In genomic region chr4:83284161-83285021, GRCh38 we compare ENCODE assay signal across 8 cellular contexts. TPM values are rescaled to one million over a fixed set of nuclear protein-coding genes. Genes with fewer than 3 reads are reported as not detected.
DNase-seq lines count a peak whose midpoint lies in the region; ATAC-seq and TF ChIP-seq lines count a peak whose summit lies in the region.

A gene with protein sequence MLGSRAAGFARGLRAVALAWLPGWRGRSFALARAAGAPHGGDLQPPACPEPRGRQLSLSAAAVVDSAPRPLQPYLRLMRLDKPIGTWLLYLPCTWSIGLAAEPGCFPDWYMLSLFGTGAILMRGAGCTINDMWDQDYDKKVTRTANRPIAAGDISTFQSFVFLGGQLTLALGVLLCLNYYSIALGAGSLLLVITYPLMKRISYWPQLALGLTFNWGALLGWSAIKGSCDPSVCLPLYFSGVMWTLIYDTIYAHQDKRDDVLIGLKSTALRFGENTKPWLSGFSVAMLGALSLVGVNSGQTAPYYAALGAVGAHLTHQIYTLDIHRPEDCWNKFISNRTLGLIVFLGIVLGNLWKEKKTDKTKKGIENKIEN (minus strand): TSS chr4:83284798. CDS start chr4:83284764, 34 bp downstream.

- peak within 1 kb of the TSS; percentile 99 for H3K27ac Mint-ChIP-seq in activated B cell treated with CpG ODN at 0.5 μM for 24 hours

- TF ChIP-seq CTCF in activated B cell treated with CpG ODN at 0.5 μM for 24 hours (IDR thresholded peaks at IDR 0.05): no peak

- H3K36me3 Mint-ChIP-seq in activated B cell treated with CpG ODN at 0.5 μM for 24 hours (ENCODE audit: low read depth): peaks cover 8% of the 10 kb centered on the region

- CTCF ChIA-PET in activated B cell treated with CpG ODN at 0.5 μM for 24 hours (lab: Charles Lee): interaction anchor here (0.6 to 5.5 kb wide), 19 partner anchors 8 to 275 kb away, joined by 3 to 66 read pairs (median 3); partner anchors contain the start of gene LIN54

- intact Hi-C loops in activated B cell treated with CpG ODN at 0.5 μM for 24 hours (cut with micrococcal nuclease): loop anchor here (1.0 to 5.0 kb wide), 12 partner anchors 50 to 912 kb away; partner anchors contain the start of genes COPS4, ENOPH1, HELQ and HNRNPD

- peaks cover 35% of the 10 kb centered on the region for H3K4me1 Mint-ChIP-seq in activated B cell treated with CpG ODN at 0.5 μM for 24 hours

- POLR2A ChIA-PET in activated B cell treated with CpG ODN at 0.5 μM for 24 hours (lab: Charles Lee): interaction anchor here (0.5 to 4.3 kb wide), 38 partner anchors 9 to 910 kb away, joined by 3 to 38 read pairs (median 5); partner anchors contain the start of genes COPS4, HELQ, HNRNPD and LIN54

- peak within 1 kb of the TSS; percentile 93 for H3K27ac ChIP-seq in caudate nucleus (ENCODE audit: low read depth, low read length)

- peak; percentile 98 for DNase-seq in AG08395 (ENCODE audit: low spot score)
- DNase-seq in NCI-H2227 (lab: John Stamatoyannopoulos, UW; ENCODE audit: unreplicated experiment): peak; percentile 91
- DNase-seq in activated B cell treated with CpG ODN at 0.5 μM for 24 hours: peak; percentile 96
- peak; percentile 8 to 98 (median 91) for DNase-seq in caudate nucleus (lab: John Stamatoyannopoulos, UW)
- DNase-seq in iris pigment epithelial cell (ENCODE audit: low read depth): peak; percentile 97
- DNase-seq in stimulated activated CD4-positive, alpha-beta T cell treated with anti-CD3 and anti-CD28 coated beads, Interleukin-12 subunit alpha, Interleukin-12 subunit beta, amount 100 ng/mL, for 24 hours (ENCODE audit: low read depth in 2 of 2): peak; percentile 88 to 95

- ATAC-seq in GM18870 (IDR thresholded peaks at IDR 0.05; ENCODE audit: unreplicated experiment) (peak; percentile 72), HG03135 (IDR thresholded peaks at IDR 0.05; ENCODE audit: unreplicated experiment) (peak; percentile 82), activated B cell treated with CpG ODN at 0.5 μM for 24 hours (ENCODE audit: low read depth) (peak; percentile 89)

- peak within 1 kb of the TSS; percentile 98 for H3K4me3 Mint-ChIP-seq in activated B cell treated with CpG ODN at 0.5 μM for 24 hours

- no peaks in the 10 kb centered on the region for H3K27me3 Mint-ChIP-seq in activated B cell treated with CpG ODN at 0.5 μM for 24 hours

- no peaks in the 10 kb centered on the region for H3K9me3 Mint-ChIP-seq in activated B cell treated with CpG ODN at 0.5 μM for 24 hours

RNA-seq across cellular contexts. Expression of the gene that starts here (rescaled TPM):
- 15.2 and 18.8 TPM in 2 replicates for total RNA-seq in activated B cell treated with CpG ODN at 0.5 μM for 24 hours

Comparison
In these comparisons a context has a peak if more than half of its experiments do, and no peak if none do; other contexts are left out.
1. Peak in every context shown above with its lines: DNase-seq, ATAC-seq and H3K27ac ChIP-seq.